In the genomic region with DNA sequence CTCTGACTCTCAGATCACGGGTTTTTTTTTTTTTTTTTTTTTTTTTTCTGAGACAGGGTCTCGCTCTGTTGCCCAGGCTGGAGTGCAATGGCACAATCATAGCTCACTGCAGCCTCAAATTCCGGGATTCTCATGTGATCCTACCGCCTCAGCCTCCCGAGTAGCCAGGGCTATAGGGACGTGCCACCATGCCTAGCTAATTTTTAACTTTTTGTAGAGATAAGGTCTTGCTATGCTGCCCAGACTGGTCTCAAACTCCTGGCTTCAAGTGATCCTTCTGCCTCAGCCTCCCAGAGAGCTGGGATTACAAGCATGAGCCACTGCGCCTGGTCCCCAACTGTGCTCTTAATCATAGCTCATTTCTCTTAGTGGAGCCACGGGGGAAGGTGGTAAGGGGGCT, we compare ENCODE assay signal across 1 cellular context.
TF ChIP-seq lines count a peak whose summit lies in the region.

No MANE protein-coding gene starts in this region.

TF ChIP-seq in liver, 16 proteins besides CTCF, POLR2A, EP300 and RAD21 (continued from another document):
- TF ChIP-seq FOXA2 (IDR thresholded peaks at IDR 0.05) (no peak), TAF1 (conservative IDR thresholded peaks at IDR 0.05) (no peak), NR2F2 (IDR thresholded peaks at IDR 0.05) (no peak), FOXA1 (IDR thresholded peaks at IDR 0.05) (no peak), HNF4A (conservative IDR thresholded peaks at IDR 0.05) (no peak), HNF4G (IDR thresholded peaks at IDR 0.05) (no peak), EGR1 (IDR thresholded peaks at IDR 0.05; ENCODE audit: low read depth in 2 of 2) (no peak)
- TF ChIP-seq, protein P1, sequence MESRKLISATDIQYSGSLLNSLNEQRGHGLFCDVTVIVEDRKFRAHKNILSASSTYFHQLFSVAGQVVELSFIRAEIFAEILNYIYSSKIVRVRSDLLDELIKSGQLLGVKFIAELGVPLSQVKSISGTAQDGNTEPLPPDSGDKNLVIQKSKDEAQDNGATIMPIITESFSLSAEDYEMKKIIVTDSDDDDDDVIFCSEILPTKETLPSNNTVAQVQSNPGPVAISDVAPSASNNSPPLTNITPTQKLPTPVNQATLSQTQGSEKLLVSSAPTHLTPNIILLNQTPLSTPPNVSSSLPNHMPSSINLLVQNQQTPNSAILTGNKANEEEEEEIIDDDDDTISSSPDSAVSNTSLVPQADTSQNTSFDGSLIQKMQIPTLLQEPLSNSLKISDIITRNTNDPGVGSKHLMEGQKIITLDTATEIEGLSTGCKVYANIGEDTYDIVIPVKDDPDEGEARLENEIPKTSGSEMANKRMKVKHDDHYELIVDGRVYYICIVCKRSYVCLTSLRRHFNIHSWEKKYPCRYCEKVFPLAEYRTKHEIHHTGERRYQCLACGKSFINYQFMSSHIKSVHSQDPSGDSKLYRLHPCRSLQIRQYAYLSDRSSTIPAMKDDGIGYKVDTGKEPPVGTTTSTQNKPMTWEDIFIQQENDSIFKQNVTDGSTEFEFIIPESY (IDR thresholded peaks at IDR 0.05) = no peak
- TF ChIP-seq, protein P2, sequence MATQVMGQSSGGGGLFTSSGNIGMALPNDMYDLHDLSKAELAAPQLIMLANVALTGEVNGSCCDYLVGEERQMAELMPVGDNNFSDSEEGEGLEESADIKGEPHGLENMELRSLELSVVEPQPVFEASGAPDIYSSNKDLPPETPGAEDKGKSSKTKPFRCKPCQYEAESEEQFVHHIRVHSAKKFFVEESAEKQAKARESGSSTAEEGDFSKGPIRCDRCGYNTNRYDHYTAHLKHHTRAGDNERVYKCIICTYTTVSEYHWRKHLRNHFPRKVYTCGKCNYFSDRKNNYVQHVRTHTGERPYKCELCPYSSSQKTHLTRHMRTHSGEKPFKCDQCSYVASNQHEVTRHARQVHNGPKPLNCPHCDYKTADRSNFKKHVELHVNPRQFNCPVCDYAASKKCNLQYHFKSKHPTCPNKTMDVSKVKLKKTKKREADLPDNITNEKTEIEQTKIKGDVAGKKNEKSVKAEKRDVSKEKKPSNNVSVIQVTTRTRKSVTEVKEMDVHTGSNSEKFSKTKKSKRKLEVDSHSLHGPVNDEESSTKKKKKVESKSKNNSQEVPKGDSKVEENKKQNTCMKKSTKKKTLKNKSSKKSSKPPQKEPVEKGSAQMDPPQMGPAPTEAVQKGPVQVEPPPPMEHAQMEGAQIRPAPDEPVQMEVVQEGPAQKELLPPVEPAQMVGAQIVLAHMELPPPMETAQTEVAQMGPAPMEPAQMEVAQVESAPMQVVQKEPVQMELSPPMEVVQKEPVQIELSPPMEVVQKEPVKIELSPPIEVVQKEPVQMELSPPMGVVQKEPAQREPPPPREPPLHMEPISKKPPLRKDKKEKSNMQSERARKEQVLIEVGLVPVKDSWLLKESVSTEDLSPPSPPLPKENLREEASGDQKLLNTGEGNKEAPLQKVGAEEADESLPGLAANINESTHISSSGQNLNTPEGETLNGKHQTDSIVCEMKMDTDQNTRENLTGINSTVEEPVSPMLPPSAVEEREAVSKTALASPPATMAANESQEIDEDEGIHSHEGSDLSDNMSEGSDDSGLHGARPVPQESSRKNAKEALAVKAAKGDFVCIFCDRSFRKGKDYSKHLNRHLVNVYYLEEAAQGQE (IDR thresholded peaks at IDR 0.05) = no peak
- TF ChIP-seq, protein P3, sequence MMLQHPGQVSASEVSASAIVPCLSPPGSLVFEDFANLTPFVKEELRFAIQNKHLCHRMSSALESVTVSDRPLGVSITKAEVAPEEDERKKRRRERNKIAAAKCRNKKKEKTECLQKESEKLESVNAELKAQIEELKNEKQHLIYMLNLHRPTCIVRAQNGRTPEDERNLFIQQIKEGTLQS (IDR thresholded peaks at IDR 0.05) = no peak
TF ChIP-seq in liver: peak in this region for 0.
